ENCODE assay signal across 26 cellular contexts in genomic region chr16:23920899-23921298, GRCh38.
DNase-seq lines count a peak whose midpoint lies in the region; ATAC-seq, FAIRE-seq and TF ChIP-seq lines count a peak whose summit lies in the region.
"Had no signal": no experiment of that assay in that cellular context is flagged by ENCODE, and none has a peak within 500 bp of the region (broad histone marks: within the 10 kb centered on the region; RNA-seq: fewer than 3 reads in every experiment).

No MANE protein-coding gene starts in this region.

- peak; percentile 13 for DNase-seq in activated CD8-positive, alpha-beta memory T cell treated with anti-CD3 and anti-CD28 coated beads, Interleukin-2, amount 50 U/mL, for 24 hours (ENCODE audit: extremely low read depth)
- no peak for DNase-seq in activated CD8-positive, alpha-beta memory T cell treated with anti-CD3 and anti-CD28 coated beads, Interleukin-2, amount 10 ng/mL, durations not matched to agents 7 days and 5 days
- no peak for DNase-seq in GM12892 (ENCODE audit: insufficient read length)
- no peak for DNase-seq in activated B cell treated with CpG ODN at 0.5 μM for 24 hours
- DNase-seq in memory B cell (ENCODE audit: low spot score in 2 of 2) = no peak
- DNase-seq in dorsolateral prefrontal cortex = no peak
- DNase-seq: ACHN; activated effector memory CD4-positive, alpha-beta T cell treated with anti-CD3 and anti-CD28 coated beads, Interleukin-2, amount 50 U/mL, for 16 hours; effector CD8-positive, alpha-beta T cell; H7; NCI-H1105 treated with DMSO at 0.1 percent for 48 hours; NCI-H1930; NCI-H526; NK-92 treated with Interleukin-12 subunit alpha and Interleukin-12 subunit beta, amount 100 ng/mL, for 24 hours; Right ventricle myocardium superior; T-helper 9 cell; trophoblast cell had no signal

- H3K9me3 Mint-ChIP-seq in activated CD8-positive, alpha-beta memory T cell treated with anti-CD3 and anti-CD28 coated beads, Interleukin-2, amount 10 ng/mL, durations not matched to agents 7 days and 5 days (ENCODE audit: low read depth) = peaks cover 2% of the 10 kb centered on the region
- H3K9me3 Mint-ChIP-seq in activated B cell treated with CpG ODN at 0.5 μM for 24 hours = peaks cover 11% of the 10 kb centered on the region
- peaks cover 2% of the 10 kb centered on the region for H3K9me3 Mint-ChIP-seq in memory B cell

- H3K27me3 Mint-ChIP-seq in activated CD8-positive, alpha-beta memory T cell treated with anti-CD3 and anti-CD28 coated beads, Interleukin-2, amount 10 ng/mL, durations not matched to agents 7 days and 5 days = no peaks in the 10 kb centered on the region
- H3K27me3 Mint-ChIP-seq in activated B cell treated with CpG ODN at 0.5 μM for 24 hours (no peaks in the 10 kb centered on the region), memory B cell (no peaks in the 10 kb centered on the region)

- H3K36me3 Mint-ChIP-seq in activated CD8-positive, alpha-beta memory T cell treated with anti-CD3 and anti-CD28 coated beads, Interleukin-2, amount 10 ng/mL, durations not matched to agents 7 days and 5 days = peaks cover 70% of the 10 kb centered on the region
- peaks cover 56% of the 10 kb centered on the region for H3K36me3 Mint-ChIP-seq in activated B cell treated with CpG ODN at 0.5 μM for 24 hours (ENCODE audit: low read depth)
- H3K36me3 Mint-ChIP-seq in memory B cell = peaks cover 44% of the 10 kb centered on the region

- FAIRE-seq in GM12892 (lab: Jason Lieb, UNC) = peak; percentile 33
- FAIRE-seq: bronchial epithelial cell, colon had no signal

- POLR2A ChIA-PET in activated B cell treated with CpG ODN at 0.5 μM for 24 hours (lab: Charles Lee) = no interaction called here

- peaks cover 49% of the 10 kb centered on the region for H3K4me1 Mint-ChIP-seq in activated CD8-positive, alpha-beta memory T cell treated with anti-CD3 and anti-CD28 coated beads, Interleukin-2, amount 10 ng/mL, durations not matched to agents 7 days and 5 days
- H3K4me1 Mint-ChIP-seq in activated B cell treated with CpG ODN at 0.5 μM for 24 hours = peaks cover 84% of the 10 kb centered on the region
- peaks cover 58% of the 10 kb centered on the region for H3K4me1 Mint-ChIP-seq in memory B cell

- no peak overlapping the region for H3K4me3 ChIP-seq in dorsolateral prefrontal cortex

- no peak overlapping the region for H3K27ac ChIP-seq in dorsolateral prefrontal cortex
- H3K27ac ChIP-seq: epithelial cell of prostate, VCaP had no signal

- H3K4me3 Mint-ChIP-seq in activated CD8-positive, alpha-beta memory T cell treated with anti-CD3 and anti-CD28 coated beads, Interleukin-2, amount 10 ng/mL, durations not matched to agents 7 days and 5 days = no peak overlapping the region
- H3K4me3 Mint-ChIP-seq in activated B cell treated with CpG ODN at 0.5 μM for 24 hours (peak overlapping the region; percentile 6), memory B cell (no peak overlapping the region)

- intact Hi-C loops in activated B cell treated with CpG ODN at 0.5 μM for 24 hours (cut with micrococcal nuclease) = no loop called here
- intact Hi-C loops in dorsolateral prefrontal cortex (cut with DNase I) = no loop called here

- CTCF ChIA-PET in activated CD8-positive, alpha-beta memory T cell treated with anti-CD3 and anti-CD28 coated beads, Interleukin-2, amount 10 ng/mL, durations not matched to agents 7 days and 5 days (lab: Charles Lee) = no interaction called here
- CTCF ChIA-PET in activated B cell treated with CpG ODN at 0.5 μM for 24 hours (lab: Charles Lee) = no interaction called here

- ATAC-seq in activated CD8-positive, alpha-beta memory T cell treated with anti-CD3 and anti-CD28 coated beads, Interleukin-2, amount 10 ng/mL, durations not matched to agents 7 days and 5 days = no peak
- no peak for ATAC-seq in activated B cell treated with CpG ODN at 0.5 μM for 24 hours (ENCODE audit: low read depth)
- ATAC-seq in memory B cell (ENCODE audit: low read depth) = peak; percentile 26
- no peak for ATAC-seq in HG03442 (IDR thresholded peaks at IDR 0.05; ENCODE audit: unreplicated experiment)
- no peak for ATAC-seq in GM18861 (IDR thresholded peaks at IDR 0.05; ENCODE audit: unreplicated experiment)
- ATAC-seq: left lobe of liver, sciatic nerve had no signal

- no peak overlapping the region for H3K27ac Mint-ChIP-seq in activated CD8-positive, alpha-beta memory T cell treated with anti-CD3 and anti-CD28 coated beads, Interleukin-2, amount 10 ng/mL, durations not matched to agents 7 days and 5 days
- H3K27ac Mint-ChIP-seq in activated B cell treated with CpG ODN at 0.5 μM for 24 hours (peak overlapping the region; percentile 54), memory B cell (peak overlapping the region; percentile 83)
- H3K27ac Mint-ChIP-seq: progenitor cell of endocrine pancreas had no signal

- no peaks in the 10 kb centered on the region for H3K27me3 ChIP-seq in dorsolateral prefrontal cortex

- no peak for TF ChIP-seq POLR2A in GM12892 (IDR thresholded peaks at IDR 0.05; ENCODE audit: low read depth, low read length)

- TF ChIP-seq CTCF in activated B cell treated with CpG ODN at 0.5 μM for 24 hours (IDR thresholded peaks at IDR 0.05) (no peak), dorsolateral prefrontal cortex (IDR thresholded peaks at IDR 0.05 in 54 of 56, conservative IDR thresholded peaks at IDR 0.05 in 2 of 56; ENCODE audit: low read depth in 1 of 56, partially characterized antibody in 56 of 56) (no peak)
